8 cellular contexts compared by ENCODE assay signal in the genomic region with DNA sequence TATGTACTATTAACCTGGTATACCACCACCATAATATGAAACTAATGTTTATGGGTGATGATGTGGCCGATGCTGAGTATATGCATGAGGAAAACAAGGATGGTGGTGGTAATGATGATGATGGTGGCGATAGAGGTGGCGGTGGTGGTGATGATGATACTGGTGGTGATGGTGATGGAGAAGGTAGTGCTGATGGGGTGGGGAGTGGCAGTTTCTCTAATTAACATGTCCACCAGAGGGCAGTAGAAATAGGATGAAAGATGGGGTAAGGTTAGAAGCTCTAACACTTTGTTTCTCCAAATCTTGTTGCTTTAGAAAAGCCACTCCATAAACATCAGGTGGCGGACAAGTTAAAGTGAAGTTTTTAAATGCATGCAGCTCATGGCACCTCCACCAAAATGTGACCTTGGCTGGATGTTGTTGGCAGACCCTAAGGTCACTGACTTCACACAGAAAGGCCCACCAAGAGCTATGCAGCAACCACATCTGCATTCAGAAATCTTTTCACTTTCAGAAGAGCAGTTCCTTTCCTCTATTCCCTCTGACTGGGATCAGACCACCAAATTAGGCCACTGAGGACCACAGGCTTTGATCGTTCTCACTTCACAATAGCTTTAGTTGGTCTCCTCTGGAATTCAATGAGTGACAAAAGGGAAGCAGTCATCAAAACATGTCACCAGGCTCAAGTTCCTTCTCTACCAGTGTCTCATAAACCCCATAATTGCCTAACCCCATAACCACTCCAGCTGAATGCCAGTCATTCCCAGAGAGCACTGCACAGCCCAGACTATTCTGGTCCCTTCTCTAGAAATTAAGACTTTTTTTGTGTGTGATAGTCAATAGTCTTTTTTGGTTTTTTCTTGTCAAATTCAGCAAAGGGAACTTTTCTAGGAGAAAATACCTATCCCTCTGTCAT. TPM values are rescaled to one million over a fixed set of nuclear protein-coding genes. Genes with fewer than 3 reads are reported as not detected.
DNase-seq lines count a peak whose midpoint lies in the region; ATAC-seq, FAIRE-seq and TF ChIP-seq lines count a peak whose summit lies in the region.

No MANE protein-coding gene starts in this region.

- no peak for TF ChIP-seq POLR2A in H54 (IDR thresholded peaks at IDR 0.05; ENCODE audit: low read depth, low read length)

- no peak for FAIRE-seq in H54 (lab: Jason Lieb, UNC)

- peaks cover 7% of the 10 kb centered on the region for H3K4me1 Mint-ChIP-seq in activated CD8-positive, alpha-beta memory T cell treated with anti-CD3 and anti-CD28 coated beads, Interleukin-2, amount 10 ng/mL, durations not matched to agents 7 days and 5 days
- peaks cover 10% of the 10 kb centered on the region for H3K4me1 Mint-ChIP-seq in neural crest cell
- H3K4me1 Mint-ChIP-seq in T-helper 2 cell treated with Interferon-gamma antibody and Interleukin-4, amounts not matched to agents 5 μg/mL and 100 μg/mL, for 36 hours (ENCODE audit: low read depth) = peaks cover 4% of the 10 kb centered on the region

- H3K27ac ChIP-seq in HEK293 (ENCODE audit: extremely low read depth, low read depth, low read length) = no peak overlapping the region
- H3K27ac ChIP-seq in colonic mucosa = no peak overlapping the region

- POLR2A ChIA-PET in HEK293 (lab: Yijun Ruan, JAX) = no interaction called here

- H3K27me3 Mint-ChIP-seq in activated CD8-positive, alpha-beta memory T cell treated with anti-CD3 and anti-CD28 coated beads, Interleukin-2, amount 10 ng/mL, durations not matched to agents 7 days and 5 days = peaks cover 73% of the 10 kb centered on the region
- peaks cover 75% of the 10 kb centered on the region for H3K27me3 Mint-ChIP-seq in neural crest cell (ENCODE audit: low read depth)
- H3K27me3 Mint-ChIP-seq in T-helper 2 cell treated with Interferon-gamma antibody and Interleukin-4, amounts not matched to agents 5 μg/mL and 100 μg/mL, for 36 hours (ENCODE audit: low read depth) = peaks cover 75% of the 10 kb centered on the region

- no peaks in the 10 kb centered on the region for H3K36me3 Mint-ChIP-seq in activated CD8-positive, alpha-beta memory T cell treated with anti-CD3 and anti-CD28 coated beads, Interleukin-2, amount 10 ng/mL, durations not matched to agents 7 days and 5 days
- H3K36me3 Mint-ChIP-seq in neural crest cell (ENCODE audit: low read depth) = no peaks in the 10 kb centered on the region
- no peaks in the 10 kb centered on the region for H3K36me3 Mint-ChIP-seq in T-helper 2 cell treated with Interferon-gamma antibody and Interleukin-4, amounts not matched to agents 5 μg/mL and 100 μg/mL, for 36 hours (ENCODE audit: low read depth)

- H3K4me1 ChIP-seq in HEK293 (ENCODE audit: control insufficient read depth, insufficient read depth, low read length) (peaks cover 29% of the 10 kb centered on the region), colonic mucosa (peaks cover 4% of the 10 kb centered on the region)

- H3K36me3 ChIP-seq in HEK293 (ENCODE audit: control insufficient read depth in 2 of 2, insufficient read depth in 1 of 2, low read length in 2 of 2) (no peaks in the 10 kb centered on the region), colonic mucosa (no peaks in the 10 kb centered on the region)

- no peaks in the 10 kb centered on the region for H3K9me3 ChIP-seq in HEK293 (ENCODE audit: control insufficient read depth, insufficient read depth, low read depth, low read length)
- H3K9me3 ChIP-seq in colonic mucosa = no peaks in the 10 kb centered on the region

- H3K27ac Mint-ChIP-seq in activated CD8-positive, alpha-beta memory T cell treated with anti-CD3 and anti-CD28 coated beads, Interleukin-2, amount 10 ng/mL, durations not matched to agents 7 days and 5 days = no peak overlapping the region
- no peak overlapping the region for H3K27ac Mint-ChIP-seq in neural crest cell (ENCODE audit: unreplicated experiment)
- H3K27ac Mint-ChIP-seq in T-helper 2 cell treated with Interferon-gamma antibody and Interleukin-4, amounts not matched to agents 5 μg/mL and 100 μg/mL, for 36 hours = no peak overlapping the region

- CTCF ChIA-PET in activated CD8-positive, alpha-beta memory T cell treated with anti-CD3 and anti-CD28 coated beads, Interleukin-2, amount 10 ng/mL, durations not matched to agents 7 days and 5 days (lab: Charles Lee) = interaction anchor here (0.7 to 5.3 kb wide), 11 partner anchors 9 to 111 kb away, joined by 3 to 62 read pairs (median 6); no protein-coding TSS in a partner anchor
- CTCF ChIA-PET in HEK293 (lab: Yijun Ruan, JAX) = interaction anchor here (0.6 to 4.2 kb wide), 14 partner anchors 10 to 1861 kb away, joined by 3 to 52 read pairs (median 4); no protein-coding TSS in a partner anchor

- no peak overlapping the region for H3K4me3 ChIP-seq in HEK293 (ENCODE audit: low read depth, low read length)
- H3K4me3 ChIP-seq in colonic mucosa = no peak overlapping the region

- intact Hi-C loops in colonic mucosa (cut with DNase I) = loop anchor here (5.0 to 10.0 kb wide), 2 partner anchors 1256 to 1799 kb away; no protein-coding TSS in a partner anchor

- H3K4me3 Mint-ChIP-seq in activated CD8-positive, alpha-beta memory T cell treated with anti-CD3 and anti-CD28 coated beads, Interleukin-2, amount 10 ng/mL, durations not matched to agents 7 days and 5 days = no peak overlapping the region
- no peak overlapping the region for H3K4me3 Mint-ChIP-seq in neural crest cell
- no peak overlapping the region for H3K4me3 Mint-ChIP-seq in T-helper 2 cell treated with Interferon-gamma antibody and Interleukin-4, amounts not matched to agents 5 μg/mL and 100 μg/mL, for 36 hours

- H3K9me3 Mint-ChIP-seq in activated CD8-positive, alpha-beta memory T cell treated with anti-CD3 and anti-CD28 coated beads, Interleukin-2, amount 10 ng/mL, durations not matched to agents 7 days and 5 days (ENCODE audit: low read depth) = no peaks in the 10 kb centered on the region
- H3K9me3 Mint-ChIP-seq in neural crest cell = no peaks in the 10 kb centered on the region
- no peaks in the 10 kb centered on the region for H3K9me3 Mint-ChIP-seq in T-helper 2 cell treated with Interferon-gamma antibody and Interleukin-4, amounts not matched to agents 5 μg/mL and 100 μg/mL, for 36 hours

- no peaks in the 10 kb centered on the region for H3K27me3 ChIP-seq in colonic mucosa

- no peak for DNase-seq in activated CD8-positive, alpha-beta memory T cell treated with anti-CD3 and anti-CD28 coated beads, Interleukin-2, amount 10 ng/mL, durations not matched to agents 7 days and 5 days
- no peak for DNase-seq in activated CD8-positive, alpha-beta memory T cell treated with anti-CD3 and anti-CD28 coated beads for 24 hours
- DNase-seq in NCI-H2227 (lab: John Stamatoyannopoulos, UW; ENCODE audit: unreplicated experiment) (peak; percentile 45), colonic mucosa (no peak), neural crest cell (ENCODE audit: low read depth, low spot score) (no peak), H54 (ENCODE audit: insufficient read length, low spot score) (no peak)
- no peak for DNase-seq in T-helper 2 cell treated with Interferon-gamma antibody and Interleukin-4, amounts not matched to agents 5 μg/mL and 100 μg/mL, for 36 hours (ENCODE audit: low spot score)

- ATAC-seq in activated CD8-positive, alpha-beta memory T cell treated with anti-CD3 and anti-CD28 coated beads, Interleukin-2, amount 10 ng/mL, durations not matched to agents 7 days and 5 days = peak; percentile 70

- no peak overlapping the region for H3K9ac ChIP-seq in colonic mucosa (ENCODE audit: low read depth in 2 of 2, low read length in 2 of 2)

- TF ChIP-seq CTCF in HEK293 (tag by site-specific recombination; IDR thresholded peaks at IDR 0.05) (peak; percentile 77), colonic mucosa (IDR thresholded peaks at IDR 0.05) (peak; percentile 46), neural crest cell (conservative IDR thresholded peaks at IDR 0.05) (peak; percentile 65)

TF ChIP-seq in HEK293, 187 proteins besides CTCF, POLR2A, EP300 and RAD21 (continues in another document):
- TF ChIP-seq, protein P1, sequence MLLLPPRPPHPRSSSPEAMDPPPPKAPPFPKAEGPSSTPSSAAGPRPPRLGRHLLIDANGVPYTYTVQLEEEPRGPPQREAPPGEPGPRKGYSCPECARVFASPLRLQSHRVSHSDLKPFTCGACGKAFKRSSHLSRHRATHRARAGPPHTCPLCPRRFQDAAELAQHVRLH (tag by site-specific recombination; IDR thresholded peaks at IDR 0.05) = peak; percentile 91
- peak; percentile 59 for TF ChIP-seq KLF16 (tag by site-specific recombination; IDR thresholded peaks at IDR 0.05)
- peak; percentile 58; the same call in 1 of the 2 replicates for TF ChIP-seq ZNF10 (tag by site-specific recombination; IDR thresholded peaks at IDR 0.05)
- no peak for TF ChIP-seq ZNF133 (tag by site-specific recombination; IDR thresholded peaks at IDR 0.05)
- peak; percentile 62 for TF ChIP-seq SCRT2 (tag by site-specific recombination; IDR thresholded peaks at IDR 0.05)
- peak; percentile 39 for TF ChIP-seq ZNF654 (tag by site-specific recombination; IDR thresholded peaks at IDR 0.05; ENCODE audit: low read depth)
- TF ChIP-seq ZBTB6 (tag by site-specific recombination; IDR thresholded peaks at IDR 0.05) = peak; percentile 90
- TF ChIP-seq KLF10 (tag by site-specific recombination; IDR thresholded peaks at IDR 0.05) = no peak

RNA-seq across cellular contexts. Expression of gene BCL11A, which starts 7.5 kb away (rescaled TPM):
- not detected for total RNA-seq in activated CD8-positive, alpha-beta memory T cell treated with anti-CD3 and anti-CD28 coated beads, Interleukin-2, amount 10 ng/mL, durations not matched to agents 7 days and 5 days
- total RNA-seq in colonic mucosa = 10 to 100 TPM; 22.9 to 27.1 TPM
- 2.2 and 2.3 TPM in 2 replicates for total RNA-seq in neural crest cell
